In the genomic region with DNA sequence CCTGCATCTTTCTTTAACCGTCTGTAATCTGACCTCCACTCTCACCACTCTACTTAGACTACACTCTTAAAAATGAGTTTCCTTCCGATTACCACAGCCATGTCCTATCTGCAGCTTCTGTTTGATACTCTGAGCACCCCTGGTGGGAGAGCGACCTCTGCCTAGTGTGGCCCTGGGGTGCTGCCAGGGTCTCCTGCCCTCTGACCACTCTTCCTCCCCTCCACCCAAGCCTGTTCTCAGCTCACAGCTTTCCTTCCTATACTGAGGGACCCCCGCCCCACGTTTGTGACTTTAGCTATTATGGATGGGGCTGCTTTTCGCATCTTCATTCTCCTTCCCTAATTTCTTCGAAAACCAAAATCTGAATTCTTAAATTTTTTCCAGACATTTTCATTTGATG, we compare ENCODE assay signal across 26 cellular contexts.
"Had no signal": no experiment of that assay in that cellular context is flagged by ENCODE, and none has a peak within 500 bp of the region (broad histone marks: within the 10 kb centered on the region; RNA-seq: fewer than 3 reads in every experiment).

No MANE protein-coding gene starts in this region.

- H3K27me3 ChIP-seq: dorsolateral prefrontal cortex, esophagus muscularis mucosa, gastrocnemius medialis, heart right ventricle, neural progenitor cell, right lobe of liver, transverse colon had no signal

- DNase-seq: cortex of kidney; dorsolateral prefrontal cortex; effector memory CD4-positive, alpha-beta T cell; gastrocnemius medialis; heart right ventricle; hypothalamus; kidney; left colon; left ventricle myocardium superior; mesenchymal stem cell; midbrain; occipital lobe; psoas muscle; retina; right lobe of liver; stimulated activated CD4-positive, alpha-beta T cell treated with anti-CD3 and anti-CD28 coated beads, Interleukin-2, amount 100 ng/mL, for 24 hours; stimulated activated CD4-positive, alpha-beta T cell treated with anti-CD3 and anti-CD28 coated beads, Interleukin-4, amount 100 ng/mL, for 4 hours; stimulated activated naive B cell treated with anti-CD40 and anti-IgM and Interleukin-4, amounts not matched to agents 10 μg/mL and 1 μg/mL and 100 μg/mL, for 72 hours; stimulated activated naive CD8-positive, alpha-beta T cell treated with anti-CD3 and anti-CD28 coated beads, Interleukin-15, amount 100 ng/mL, for 72 hours; transverse colon had no signal

- H3K9me3 Mint-ChIP-seq: natural killer cell treated with Interleukin-12 subunit alpha and Interleukin-12 subunit beta and Interleukin-15 and Interleukin-18, amount 100 ng/mL, for 72 hours; stimulated activated naive B cell treated with anti-CD40 and anti-IgM and Interleukin-4, amounts not matched to agents 10 μg/mL and 1 μg/mL and 100 μg/mL, for 72 hours; stimulated activated naive CD8-positive, alpha-beta T cell treated with anti-CD3 and anti-CD28 coated beads, Interleukin-15, amount 100 ng/mL, for 72 hours had no signal

- H2AFZ ChIP-seq: neural progenitor cell had no signal

- H3K4me1 Mint-ChIP-seq: stimulated activated naive B cell treated with anti-CD40 and anti-IgM and Interleukin-4, amounts not matched to agents 10 μg/mL and 1 μg/mL and 100 μg/mL, for 72 hours; stimulated activated naive CD8-positive, alpha-beta T cell treated with anti-CD3 and anti-CD28 coated beads, Interleukin-15, amount 100 ng/mL, for 72 hours had no signal

- H3K27ac ChIP-seq: dorsolateral prefrontal cortex, epithelial cell of prostate, esophagus muscularis mucosa, gastrocnemius medialis, heart right ventricle, neural progenitor cell, psoas muscle, right lobe of liver, thoracic aorta, transverse colon had no signal

- H3K36me3 ChIP-seq: esophagus muscularis mucosa, gastrocnemius medialis, heart right ventricle, neural progenitor cell, right lobe of liver, thoracic aorta, transverse colon had no signal

- H3K36me3 Mint-ChIP-seq: natural killer cell treated with Interleukin-12 subunit alpha and Interleukin-12 subunit beta and Interleukin-15 and Interleukin-18, amount 100 ng/mL, for 72 hours; neural progenitor cell; stimulated activated naive B cell treated with anti-CD40 and anti-IgM and Interleukin-4, amounts not matched to agents 10 μg/mL and 1 μg/mL and 100 μg/mL, for 72 hours had no signal

- H3K9me3 ChIP-seq: esophagus muscularis mucosa, gastrocnemius medialis, psoas muscle, right lobe of liver, thoracic aorta, transverse colon had no signal

- H3K4me1 ChIP-seq: esophagus muscularis mucosa, gastrocnemius medialis, heart right ventricle, neural progenitor cell, psoas muscle, right lobe of liver, transverse colon had no signal

- H3K4me3 ChIP-seq: dorsolateral prefrontal cortex, esophagus muscularis mucosa, gastrocnemius medialis, heart right ventricle, lung, neural progenitor cell, psoas muscle, right lobe of liver, thoracic aorta, transverse colon had no signal

- H3K9ac ChIP-seq: neural progenitor cell had no signal

- H3K4me2 ChIP-seq: neural progenitor cell had no signal

- H3K27ac Mint-ChIP-seq: natural killer cell treated with Interleukin-12 subunit alpha and Interleukin-12 subunit beta and Interleukin-15 and Interleukin-18, amount 100 ng/mL, for 72 hours; neural progenitor cell; stimulated activated naive B cell treated with anti-CD40 and anti-IgM and Interleukin-4, amounts not matched to agents 10 μg/mL and 1 μg/mL and 100 μg/mL, for 72 hours; stimulated activated naive CD8-positive, alpha-beta T cell treated with anti-CD3 and anti-CD28 coated beads, Interleukin-15, amount 100 ng/mL, for 72 hours had no signal

- H3K4me3 Mint-ChIP-seq: natural killer cell treated with Interleukin-12 subunit alpha and Interleukin-12 subunit beta and Interleukin-15 and Interleukin-18, amount 100 ng/mL, for 72 hours; neural progenitor cell; stimulated activated naive B cell treated with anti-CD40 and anti-IgM and Interleukin-4, amounts not matched to agents 10 μg/mL and 1 μg/mL and 100 μg/mL, for 72 hours; stimulated activated naive CD8-positive, alpha-beta T cell treated with anti-CD3 and anti-CD28 coated beads, Interleukin-15, amount 100 ng/mL, for 72 hours had no signal

- H3K27me3 Mint-ChIP-seq: natural killer cell treated with Interleukin-12 subunit alpha and Interleukin-12 subunit beta and Interleukin-15 and Interleukin-18, amount 100 ng/mL, for 72 hours; stimulated activated naive B cell treated with anti-CD40 and anti-IgM and Interleukin-4, amounts not matched to agents 10 μg/mL and 1 μg/mL and 100 μg/mL, for 72 hours; stimulated activated naive CD8-positive, alpha-beta T cell treated with anti-CD3 and anti-CD28 coated beads, Interleukin-15, amount 100 ng/mL, for 72 hours had no signal
